In genomic region chr20:49046087-49046900, GRCh38 we compare ENCODE assay signal across 1 cellular context.
TF ChIP-seq lines count a peak whose summit lies in the region.

A gene with protein sequence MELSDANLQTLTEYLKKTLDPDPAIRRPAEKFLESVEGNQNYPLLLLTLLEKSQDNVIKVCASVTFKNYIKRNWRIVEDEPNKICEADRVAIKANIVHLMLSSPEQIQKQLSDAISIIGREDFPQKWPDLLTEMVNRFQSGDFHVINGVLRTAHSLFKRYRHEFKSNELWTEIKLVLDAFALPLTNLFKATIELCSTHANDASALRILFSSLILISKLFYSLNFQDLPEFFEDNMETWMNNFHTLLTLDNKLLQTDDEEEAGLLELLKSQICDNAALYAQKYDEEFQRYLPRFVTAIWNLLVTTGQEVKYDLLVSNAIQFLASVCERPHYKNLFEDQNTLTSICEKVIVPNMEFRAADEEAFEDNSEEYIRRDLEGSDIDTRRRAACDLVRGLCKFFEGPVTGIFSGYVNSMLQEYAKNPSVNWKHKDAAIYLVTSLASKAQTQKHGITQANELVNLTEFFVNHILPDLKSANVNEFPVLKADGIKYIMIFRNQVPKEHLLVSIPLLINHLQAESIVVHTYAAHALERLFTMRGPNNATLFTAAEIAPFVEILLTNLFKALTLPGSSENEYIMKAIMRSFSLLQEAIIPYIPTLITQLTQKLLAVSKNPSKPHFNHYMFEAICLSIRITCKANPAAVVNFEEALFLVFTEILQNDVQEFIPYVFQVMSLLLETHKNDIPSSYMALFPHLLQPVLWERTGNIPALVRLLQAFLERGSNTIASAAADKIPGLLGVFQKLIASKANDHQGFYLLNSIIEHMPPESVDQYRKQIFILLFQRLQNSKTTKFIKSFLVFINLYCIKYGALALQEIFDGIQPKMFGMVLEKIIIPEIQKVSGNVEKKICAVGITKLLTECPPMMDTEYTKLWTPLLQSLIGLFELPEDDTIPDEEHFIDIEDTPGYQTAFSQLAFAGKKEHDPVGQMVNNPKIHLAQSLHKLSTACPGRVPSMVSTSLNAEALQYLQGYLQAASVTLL (plus strand): TSS chr20:49046312. CDS start chr20:49058464, 12,152 bp downstream.

TF ChIP-seq in HepG2, 621 proteins besides CTCF, POLR2A, EP300 and RAD21 (continued from another document and continues in another):
- TF ChIP-seq SMAD3 (CRISPR knock-in tag; IDR thresholded peaks at IDR 0.05) (peak; percentile 54; the same call in 1 of the 2 replicates), ZNF839 (CRISPR knock-in tag; IDR thresholded peaks at IDR 0.05; ENCODE audit: borderline replicate concordance) (0 out of 2 replicates have a peak, but pooled peaks have one; percentile 39), SOX13 (IDR thresholded peaks at IDR 0.05) (no peak; the same call in 1 of the 2 replicates), SOX13 (CRISPR knock-in tag; conservative IDR thresholded peaks at IDR 0.05 in 1 of 2, IDR thresholded peaks at IDR 0.05 in 1 of 2) (peak in 1 of 2 experiments; percentile 6; a peak in 1 of 4 replicates), ZNF75D (CRISPR knock-in tag; IDR thresholded peaks at IDR 0.05; ENCODE audit: borderline replicate concordance) (no peak), ZMYM2 (CRISPR knock-in tag; IDR thresholded peaks at IDR 0.05) (no peak), DPF2 (CRISPR knock-in tag; IDR thresholded peaks at IDR 0.05; ENCODE audit: borderline replicate concordance, low read depth) (peak; percentile 45; the same call in 1 of the 2 replicates), SIX4 (CRISPR knock-in tag; IDR thresholded peaks at IDR 0.05) (peak; percentile 3; the same call in 1 of the 2 replicates), ZNF484 (CRISPR knock-in tag; IDR thresholded peaks at IDR 0.05; ENCODE audit: borderline replicate concordance, low read depth) (peak; percentile 52; the same call in 1 of the 2 replicates), MYNN (CRISPR knock-in tag; IDR thresholded peaks at IDR 0.05; ENCODE audit: low read depth) (peak; percentile 38; the same call in 1 of the 2 replicates), MAX (IDR thresholded peaks at IDR 0.05) (peak; percentile 99), CEBPB (IDR thresholded peaks at IDR 0.05; ENCODE audit: borderline replicate concordance, low read depth, low read length) (no peak), ZNF30 (CRISPR knock-in tag; IDR thresholded peaks at IDR 0.05) (0 out of 2 replicates have a peak, but pooled peaks have one; percentile 88), SALL2 (CRISPR knock-in tag; IDR thresholded peaks at IDR 0.05) (peak; percentile 91), MAFK (conservative IDR thresholded peaks at IDR 0.05 in 1 of 2, IDR thresholded peaks at IDR 0.05 in 1 of 2; ENCODE audit: low read length in 2 of 2) (no peak), SP4 (CRISPR knock-in tag; IDR thresholded peaks at IDR 0.05) (peak; percentile 88), ARNTL (CRISPR knock-in tag; IDR thresholded peaks at IDR 0.05) (peak; percentile 15; the same call in 1 of the 2 replicates), ZNF720 (CRISPR knock-in tag; IDR thresholded peaks at IDR 0.05) (0 out of 2 replicates have a peak, but pooled peaks have one; percentile 78), ZNF292 (CRISPR knock-in tag; IDR thresholded peaks at IDR 0.05; ENCODE audit: borderline replicate concordance, low read depth) (no peak; the same call in 1 of the 2 replicates), ZBTB2 (CRISPR knock-in tag; IDR thresholded peaks at IDR 0.05; ENCODE audit: low read depth) (peak; percentile 94), ZNF337 (CRISPR knock-in tag; IDR thresholded peaks at IDR 0.05; ENCODE audit: borderline replicate concordance, low read depth) (peak; percentile 90), ZBTB8A (CRISPR knock-in tag; IDR thresholded peaks at IDR 0.05; ENCODE audit: borderline replicate concordance, low read depth) (no peak), ZNF512B (CRISPR knock-in tag; IDR thresholded peaks at IDR 0.05; ENCODE audit: borderline replicate concordance) (no peak), HINFP (CRISPR knock-in tag; IDR thresholded peaks at IDR 0.05; ENCODE audit: low read depth) (peak; percentile 95), HNRNPK (IDR thresholded peaks at IDR 0.05; ENCODE audit: low read depth, low read length, poor library complexity, severe bottlenecking) (peak; percentile 75), TEF (CRISPR knock-in tag; IDR thresholded peaks at IDR 0.05) (0 out of 2 replicates have a peak, but pooled peaks have one; percentile 82), GTF2F1 (IDR thresholded peaks at IDR 0.05; ENCODE audit: low read length) (peak; percentile 83; the same call in 1 of the 2 replicates), SOX5 (CRISPR knock-in tag; IDR thresholded peaks at IDR 0.05; ENCODE audit: borderline replicate concordance) (peak; percentile 11; the same call in 1 of the 2 replicates), MED8 (CRISPR knock-in tag; IDR thresholded peaks at IDR 0.05; ENCODE audit: insufficient replicate concordance) (no peak), KAT8 (CRISPR knock-in tag; IDR thresholded peaks at IDR 0.05) (peak; percentile 75), MLLT10 (CRISPR knock-in tag; IDR thresholded peaks at IDR 0.05) (peak; percentile 97), ATF7 (IDR thresholded peaks at IDR 0.05) (no peak), ATF7 (CRISPR knock-in tag; IDR thresholded peaks at IDR 0.05) (no peak; the same call in 1 of the 2 replicates), ZNF20 (CRISPR knock-in tag; IDR thresholded peaks at IDR 0.05) (peak; percentile 74; the same call in 1 of the 2 replicates), ZNF616 (CRISPR knock-in tag; IDR thresholded peaks at IDR 0.05; ENCODE audit: low read depth) (peak; percentile 92), THAP9 (CRISPR knock-in tag; IDR thresholded peaks at IDR 0.05; ENCODE audit: borderline replicate concordance) (peak; percentile 90; the same call in 1 of the 2 replicates), ZNF737 (CRISPR knock-in tag; IDR thresholded peaks at IDR 0.05; ENCODE audit: borderline replicate concordance) (peak; percentile 80), RORA (CRISPR knock-in tag; IDR thresholded peaks at IDR 0.05) (no peak), DNMT3B (CRISPR knock-in tag; conservative IDR thresholded peaks at IDR 0.05) (no peak), ZNF543 (CRISPR knock-in tag; IDR thresholded peaks at IDR 0.05) (peak; percentile 96)
- TF ChIP-seq, protein P1, sequence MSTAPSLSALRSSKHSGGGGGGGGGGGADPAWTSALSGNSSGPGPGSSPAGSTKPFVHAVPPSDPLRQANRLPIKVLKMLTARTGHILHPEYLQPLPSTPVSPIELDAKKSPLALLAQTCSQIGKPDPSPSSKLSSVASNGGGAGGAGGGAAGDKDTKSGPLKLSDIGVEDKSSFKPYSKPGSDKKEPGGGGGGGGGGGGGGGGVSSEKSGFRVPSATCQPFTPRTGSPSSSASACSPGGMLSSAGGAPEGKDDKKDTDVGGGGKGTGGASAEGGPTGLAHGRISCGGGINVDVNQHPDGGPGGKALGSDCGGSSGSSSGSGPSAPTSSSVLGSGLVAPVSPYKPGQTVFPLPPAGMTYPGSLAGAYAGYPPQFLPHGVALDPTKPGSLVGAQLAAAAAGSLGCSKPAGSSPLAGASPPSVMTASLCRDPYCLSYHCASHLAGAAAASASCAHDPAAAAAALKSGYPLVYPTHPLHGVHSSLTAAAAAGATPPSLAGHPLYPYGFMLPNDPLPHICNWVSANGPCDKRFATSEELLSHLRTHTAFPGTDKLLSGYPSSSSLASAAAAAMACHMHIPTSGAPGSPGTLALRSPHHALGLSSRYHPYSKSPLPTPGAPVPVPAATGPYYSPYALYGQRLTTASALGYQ (CRISPR knock-in tag; IDR thresholded peaks at IDR 0.05) = peak; percentile 79; the same call in 1 of the 2 replicates
- TF ChIP-seq, protein P2, sequence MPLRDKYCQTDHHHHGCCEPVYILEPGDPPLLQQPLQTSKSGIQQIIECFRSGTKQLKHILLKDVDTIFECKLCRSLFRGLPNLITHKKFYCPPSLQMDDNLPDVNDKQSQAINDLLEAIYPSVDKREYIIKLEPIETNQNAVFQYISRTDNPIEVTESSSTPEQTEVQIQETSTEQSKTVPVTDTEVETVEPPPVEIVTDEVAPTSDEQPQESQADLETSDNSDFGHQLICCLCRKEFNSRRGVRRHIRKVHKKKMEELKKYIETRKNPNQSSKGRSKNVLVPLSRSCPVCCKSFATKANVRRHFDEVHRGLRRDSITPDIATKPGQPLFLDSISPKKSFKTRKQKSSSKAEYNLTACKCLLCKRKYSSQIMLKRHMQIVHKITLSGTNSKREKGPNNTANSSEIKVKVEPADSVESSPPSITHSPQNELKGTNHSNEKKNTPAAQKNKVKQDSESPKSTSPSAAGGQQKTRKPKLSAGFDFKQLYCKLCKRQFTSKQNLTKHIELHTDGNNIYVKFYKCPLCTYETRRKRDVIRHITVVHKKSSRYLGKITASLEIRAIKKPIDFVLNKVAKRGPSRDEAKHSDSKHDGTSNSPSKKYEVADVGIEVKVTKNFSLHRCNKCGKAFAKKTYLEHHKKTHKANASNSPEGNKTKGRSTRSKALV (CRISPR knock-in tag; IDR thresholded peaks at IDR 0.05) = peak; percentile 62; the same call in 1 of the 2 replicates
- TF ChIP-seq, protein P3, sequence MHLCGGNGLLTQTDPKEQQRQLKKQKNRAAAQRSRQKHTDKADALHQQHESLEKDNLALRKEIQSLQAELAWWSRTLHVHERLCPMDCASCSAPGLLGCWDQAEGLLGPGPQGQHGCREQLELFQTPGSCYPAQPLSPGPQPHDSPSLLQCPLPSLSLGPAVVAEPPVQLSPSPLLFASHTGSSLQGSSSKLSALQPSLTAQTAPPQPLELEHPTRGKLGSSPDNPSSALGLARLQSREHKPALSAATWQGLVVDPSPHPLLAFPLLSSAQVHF (CRISPR knock-in tag; IDR thresholded peaks at IDR 0.05) = peak; percentile 99
- TF ChIP-seq, protein P4, sequence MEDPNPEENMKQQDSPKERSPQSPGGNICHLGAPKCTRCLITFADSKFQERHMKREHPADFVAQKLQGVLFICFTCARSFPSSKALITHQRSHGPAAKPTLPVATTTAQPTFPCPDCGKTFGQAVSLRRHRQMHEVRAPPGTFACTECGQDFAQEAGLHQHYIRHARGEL (CRISPR knock-in tag; IDR thresholded peaks at IDR 0.05) = peak; percentile 88; the same call in 1 of the 2 replicates
